ENCODE assay signal across 10 cellular contexts in genomic region chr1:172380441-172381244, GRCh38. TPM values are rescaled to one million over a fixed set of nuclear protein-coding genes. Genes with fewer than 3 reads are reported as not detected.
DNase-seq lines count a peak whose midpoint lies in the region; ATAC-seq and TF ChIP-seq lines count a peak whose summit lies in the region.
"Had no signal": no experiment of that assay in that cellular context is flagged by ENCODE, and none has a peak within 500 bp of the region (broad histone marks: within the 10 kb centered on the region; RNA-seq: fewer than 3 reads in every experiment).

No MANE protein-coding gene starts in this region.

- POLR2A ChIA-PET in T-cell (lab: Charles Lee): interaction anchor here (0.5 to 1.0 kb wide), 12 partner anchors 10 to 661 kb away, joined by 3 to 7 read pairs (median 4); no protein-coding TSS in a partner anchor

- H3K36me3 Mint-ChIP-seq in T-cell: no peaks in the 10 kb centered on the region
- H3K36me3 Mint-ChIP-seq in natural killer cell: no peaks in the 10 kb centered on the region

- H3K27me3 Mint-ChIP-seq in T-cell (no peaks in the 10 kb centered on the region), natural killer cell (ENCODE audit: low read depth in 2 of 2) (no peaks in the 10 kb centered on the region)

- TF ChIP-seq CTCF in natural killer cell (IDR thresholded peaks at IDR 0.05): no peak

- H3K4me1 Mint-ChIP-seq in T-cell (peaks cover 28 to 46% (median 33%) of the 10 kb centered on the region in 3 donors), natural killer cell (peaks cover 27 to 31% of the 10 kb centered on the region in 2 donors)

- H3K27ac Mint-ChIP-seq in T-cell (peak overlapping the region; percentile 94 to 98), natural killer cell (peak overlapping the region; percentile 90 to 91)

- DNase-seq in activated naive CD4-positive, alpha-beta T cell treated with Interleukin-2 at 50 U/mL for 16 hours: peak; percentile 12
- DNase-seq in activated naive CD4-positive, alpha-beta T cell treated with anti-CD3 and anti-CD28 coated beads, Interleukin-2, amount 50 U/mL, for 16 hours: no peak
- DNase-seq in T-cell (peak in 26 of 34 experiments; percentile 6 to 62 (median 30)), natural killer cell (no peak), NCI-H748 (lab: John Stamatoyannopoulos, UW; ENCODE audit: unreplicated experiment) (no peak), mucosa of gallbladder (ENCODE audit: low spot score) (no peak), occipital lobe (lab: John Stamatoyannopoulos, UW) (no peak)

- no peaks in the 10 kb centered on the region for H3K9me3 Mint-ChIP-seq in T-cell
- H3K9me3 Mint-ChIP-seq in natural killer cell: no peaks in the 10 kb centered on the region

- peak overlapping the region; percentile 49 to 66 (median 59) for H3K4me3 Mint-ChIP-seq in T-cell
- peak overlapping the region; percentile 72 for H3K4me3 Mint-ChIP-seq in natural killer cell

- ATAC-seq in HG02970 (IDR thresholded peaks at IDR 0.05; ENCODE audit: low FRiP score, unreplicated experiment) (peak; percentile 71), T-cell (replicated peaks in 1 of 4) (peak; percentile 93 to 98 (median 96)), natural killer cell (peak; percentile 94 to 95 (median 95))

- CTCF ChIA-PET in T-cell (lab: Charles Lee): interaction anchor here (0.6 to 2.4 kb wide), 16 partner anchors 9 to 566 kb away, joined by 3 to 30 read pairs (median 4); no protein-coding TSS in a partner anchor

- intact Hi-C loops in natural killer cell (cut with micrococcal nuclease): loop anchor here (1.0 to 5.0 kb wide), 3 partner anchors 14 to 38 kb away; no protein-coding TSS in a partner anchor

RNA-seq across cellular contexts. Expression of gene C1orf105, which starts 39.8 kb away (rescaled TPM):
- total RNA-seq in T-cell: not detected
- total RNA-seq in natural killer cell: not detected
- not detected for total RNA-seq in mucosa of gallbladder
- total RNA-seq in occipital lobe: not detected
- total RNA-seq: Daoy, liver had no signal

Comparison
In these comparisons a context has a peak if more than half of its experiments do, and no peak if none do; other contexts are left out.
1. DNase-seq: peak in activated naive CD4-positive, alpha-beta T cell treated with Interleukin-2 at 50 U/mL for 16 hours (single experiment) and T-cell (26 of 34); none in activated naive CD4-positive, alpha-beta T cell treated with anti-CD3 and anti-CD28 coated beads, Interleukin-2, amount 50 U/mL, for 16 hours (single experiment), natural killer cell (single experiment), NCI-H748 (single experiment), mucosa of gallbladder (single experiment) and occipital lobe (single experiment).
2. Peak in every context shown above with its lines, with median percentiles within 50 percentile points of each other: ATAC-seq.